Comparison of ENCODE assay signal across 12 cellular contexts in genomic region chr16:70527315-70527996, GRCh38. TPM values are rescaled to one million over a fixed set of nuclear protein-coding genes. Genes with fewer than 3 reads are reported as not detected.
A peak's percentile ranks its signal among the peaks of the same experiment; 100 is the strongest.
DNase-seq lines count a peak whose midpoint lies in the region; ATAC-seq and TF ChIP-seq lines count a peak whose summit lies in the region.
"Had no signal": no experiment of that assay in that cellular context is flagged by ENCODE, and none has a peak within 500 bp of the region (broad histone marks: within the 10 kb centered on the region; RNA-seq: fewer than 3 reads in every experiment).

No MANE protein-coding gene starts in this region.

- H3K9ac ChIP-seq in H9 (ENCODE audit: extremely low read depth, insufficient read length, low read length) (no peak overlapping the region), mesenchymal stem cell (ENCODE audit: low read length) (peak overlapping the region; percentile 64)

- peaks cover 10% of the 10 kb centered on the region for H3K23me2 ChIP-seq in H9 (ENCODE audit: insufficient read length, low read depth, low read length, poor library complexity, severe bottlenecking)

- no peak overlapping the region for H3T11ph ChIP-seq in H9 (ENCODE audit: low read length)

- H4K20me1 ChIP-seq in H9 (ENCODE audit: control insufficient read depth, insufficient read depth, insufficient read length) = no peaks in the 10 kb centered on the region

- H2AFZ ChIP-seq in H9 (ENCODE audit: low read length) (no peak overlapping the region), mesenchymal stem cell (ENCODE audit: low read depth, low read length) (no peak overlapping the region)

- no peak overlapping the region for H3K56ac ChIP-seq in H9 (ENCODE audit: insufficient read length, low read depth, low read length)

- H4K5ac ChIP-seq in H9 (ENCODE audit: insufficient read length, low read depth, low read length) = no peak overlapping the region

- no peak overlapping the region for H3K14ac ChIP-seq in H9 (ENCODE audit: insufficient read depth, low read length)
- no peak overlapping the region for H3K14ac ChIP-seq in mesenchymal stem cell (ENCODE audit: low read length in 2 of 2)

- no peak overlapping the region for H3K27ac ChIP-seq in H9 (ENCODE audit: insufficient read length, low read depth, low read length)
- H3K27ac ChIP-seq in mesenchymal stem cell (ENCODE audit: low read length, poor library complexity, severe bottlenecking) = no peak overlapping the region
- H3K27ac ChIP-seq: transverse colon had no signal

- H2BK5ac ChIP-seq in H9 (ENCODE audit: insufficient read length, low read length) = no peak overlapping the region
- no peak overlapping the region for H2BK5ac ChIP-seq in mesenchymal stem cell (ENCODE audit: low read depth, low read length, poor library complexity, severe bottlenecking)

- TF ChIP-seq CTCF in BE2C (IDR thresholded peaks at IDR 0.05; ENCODE audit: low read depth, low read length) = no peak
- no peak for TF ChIP-seq CTCF in H9 (conservative IDR thresholded peaks at IDR 0.05)
- TF ChIP-seq CTCF in activated CD8-positive, alpha-beta T cell treated with anti-CD3 and anti-CD28 coated beads for 36 hours (IDR thresholded peaks at IDR 0.05) = no peak
- TF ChIP-seq CTCF in CD14-positive monocyte (IDR thresholded peaks at IDR 0.05) = no peak

- H3K36me3 Mint-ChIP-seq in H9 (ENCODE audit: insufficient read depth in 1 of 3, low read depth in 3 of 3) (peaks cover 57 to 83% (median 73%) of the 10 kb centered on the region in 3 experiments), CD14-positive monocyte (peaks cover 47 to 63% of the 10 kb centered on the region in 2 donors)
- peaks cover 72% of the 10 kb centered on the region for H3K36me3 Mint-ChIP-seq in activated CD8-positive, alpha-beta T cell treated with anti-CD3 and anti-CD28 coated beads for 36 hours (ENCODE audit: low read depth)

- H2BK12ac ChIP-seq in H9 (ENCODE audit: insufficient read length, low read depth, low read length) (no peak overlapping the region), mesenchymal stem cell (ENCODE audit: low read length in 2 of 2) (no peak overlapping the region)

- no peak overlapping the region for H4K91ac ChIP-seq in H9 (ENCODE audit: insufficient read length, low read depth, low read length)
- H4K91ac ChIP-seq in mesenchymal stem cell (ENCODE audit: low read length) = no peak overlapping the region

- no peaks in the 10 kb centered on the region; a peak in 1 of 5 replicates for H3K9me3 Mint-ChIP-seq in H9
- no peaks in the 10 kb centered on the region for H3K9me3 Mint-ChIP-seq in activated CD8-positive, alpha-beta T cell treated with anti-CD3 and anti-CD28 coated beads for 36 hours
- no peaks in the 10 kb centered on the region for H3K9me3 Mint-ChIP-seq in CD14-positive monocyte

- no peaks in the 10 kb centered on the region for H3K27me3 ChIP-seq in BE2C
- H3K27me3 ChIP-seq in H9 (ENCODE audit: insufficient read depth, low read length) = no peaks in the 10 kb centered on the region
- H3K27me3 ChIP-seq in mesenchymal stem cell (ENCODE audit: control insufficient read depth in 1 of 2, insufficient read depth in 1 of 2, low read length in 2 of 2) = no peaks in the 10 kb centered on the region
- H3K27me3 ChIP-seq: transverse colon had no signal

- CTCF ChIA-PET in activated CD8-positive, alpha-beta T cell treated with anti-CD3 and anti-CD28 coated beads for 36 hours (lab: Charles Lee) = interaction anchor here (1.6 to 1.9 kb wide), 2 partner anchors 11 to 167 kb away, joined by 5 to 6 read pairs; no protein-coding TSS in a partner anchor

- POLR2A ChIA-PET in activated CD8-positive, alpha-beta T cell treated with anti-CD3 and anti-CD28 coated beads for 36 hours (lab: Charles Lee) = interaction anchor here (0.6 to 1.2 kb wide), 3 partner anchors 48 to 181 kb away, joined by 3 to 4 read pairs (median 3); partner anchors contain the start of gene DDX19A

- H3K27me3 Mint-ChIP-seq in H9 (ENCODE audit: low read depth) = no peaks in the 10 kb centered on the region
- no peaks in the 10 kb centered on the region for H3K27me3 Mint-ChIP-seq in activated CD8-positive, alpha-beta T cell treated with anti-CD3 and anti-CD28 coated beads for 36 hours
- peaks cover 0 to 6% (median 1%) of the 10 kb centered on the region in 3 donors for H3K27me3 Mint-ChIP-seq in CD14-positive monocyte (ENCODE audit: low read depth in 3 of 3)

- H2BK15ac ChIP-seq in H9 (ENCODE audit: low read depth, low read length) = no peak overlapping the region
- no peak overlapping the region for H2BK15ac ChIP-seq in mesenchymal stem cell (ENCODE audit: low read depth, poor library complexity, severe bottlenecking)

- WGBS in H9 (ENCODE audit: extremely low coverage, insufficient read length, low lambda C conversion rate) = no CpG with 5 or more reads among the region's 8 CpGs
- 93% methylated on average over 8 of the region's 8 CpGs for WGBS in mesenchymal stem cell

- H3K4me1 Mint-ChIP-seq in H9 = peaks cover 30 to 33% of the 10 kb centered on the region in 2 experiments
- peaks cover 45% of the 10 kb centered on the region for H3K4me1 Mint-ChIP-seq in activated CD8-positive, alpha-beta T cell treated with anti-CD3 and anti-CD28 coated beads for 36 hours (ENCODE audit: low read depth)
- peaks cover 28% of the 10 kb centered on the region for H3K4me1 Mint-ChIP-seq in CD14-positive monocyte

- H4K8ac ChIP-seq in H9 (replicated peaks; ENCODE audit: insufficient read length, low read depth, low read length) = no peak overlapping the region
- H4K8ac ChIP-seq in mesenchymal stem cell (ENCODE audit: low read length) = no peak overlapping the region

- DNase-seq in BE2C (no peak), H9 (no peak), mesenchymal stem cell (no peak), CD14-positive monocyte (ENCODE audit: low spot score) (no peak), NCI-H1048 (lab: John Stamatoyannopoulos, UW) (no peak)
- no peak for DNase-seq in activated CD8-positive, alpha-beta T cell treated with anti-CD3 and anti-CD28 coated beads for 36 hours
- DNase-seq in stimulated activated naive CD4-positive, alpha-beta T cell (lab: John Stamatoyannopoulos, UW) = no peak
- no peak for DNase-seq in activated effector memory CD4-positive, alpha-beta T cell treated with anti-CD3 and anti-CD28 coated beads, Interleukin-2, amount 50 U/mL, for 16 hours
- DNase-seq: COR-L47; NCI-H1694; NK-92 treated with Interleukin-12 subunit alpha and Interleukin-12 subunit beta, amount 100 ng/mL, for 24 hours; transverse colon had no signal

- H3K79me1 ChIP-seq in H9 (ENCODE audit: insufficient read depth, low read depth, low read length, poor library complexity, severe bottlenecking) = peaks cover 14% of the 10 kb centered on the region
- H3K79me1 ChIP-seq in mesenchymal stem cell (replicated peaks; ENCODE audit: low read length, poor library complexity, severe bottlenecking) = peaks cover 5% of the 10 kb centered on the region

- no peak overlapping the region for H3K23ac ChIP-seq in H9 (ENCODE audit: insufficient read length, low read depth, low read length)
- no peak overlapping the region for H3K23ac ChIP-seq in mesenchymal stem cell (ENCODE audit: low read length in 2 of 2)

- intact Hi-C loops in activated CD8-positive, alpha-beta T cell treated with anti-CD3 and anti-CD28 coated beads for 36 hours (cut with micrococcal nuclease) = loop anchor here (10.0 kb wide), 2 partner anchors 143 to 243 kb away; partner anchors contain the start of gene AARS1
- intact Hi-C loops in CD14-positive monocyte (cut with micrococcal nuclease) = loop anchor here (10.0 kb wide), 2 partner anchors 73 to 143 kb away; partner anchors contain the start of gene FCSK (in 1 of the 2)

- H3K4me3 ChIP-seq in BE2C (ENCODE audit: low read depth, low read length) (peak overlapping the region; percentile 27), mesenchymal stem cell (ENCODE audit: insufficient read depth in 1 of 2, low read depth in 1 of 2, low read length in 2 of 2) (peak overlapping the region in 1 of 2 experiments; percentile 54)
- H3K4me3 ChIP-seq: transverse colon had no signal

- no peak for ATAC-seq in activated CD8-positive, alpha-beta T cell treated with anti-CD3 and anti-CD28 coated beads for 36 hours

- H3K4me3 Mint-ChIP-seq in H9 (peak overlapping the region; percentile 79 to 93), CD14-positive monocyte (no peak overlapping the region)
- H3K4me3 Mint-ChIP-seq in activated CD8-positive, alpha-beta T cell treated with anti-CD3 and anti-CD28 coated beads for 36 hours = peak overlapping the region; percentile 88

- H3K27ac Mint-ChIP-seq in H9 (peak overlapping the region in 1 of 3 experiments; percentile 53; a peak in 3 of 7 replicates), CD14-positive monocyte (peak overlapping the region in 1 of 7 donors; percentile 28)
- peak overlapping the region; percentile 63 for H3K27ac Mint-ChIP-seq in activated CD8-positive, alpha-beta T cell treated with anti-CD3 and anti-CD28 coated beads for 36 hours

- H3K79me2 ChIP-seq in H9 (ENCODE audit: insufficient read depth, low read length) = peaks cover 40% of the 10 kb centered on the region; the same call in 1 of the 2 replicates

- peaks cover 70% of the 10 kb centered on the region for H3K36me3 ChIP-seq in BE2C
- H3K36me3 ChIP-seq in mesenchymal stem cell (ENCODE audit: control insufficient read depth in 1 of 2, insufficient read depth in 2 of 2, low read depth in 1 of 2, low read length in 2 of 2) = peaks cover 35 to 48% of the 10 kb centered on the region in 2 experiments

- H3K4ac ChIP-seq in H9 (ENCODE audit: low read depth, low read length) (no peak overlapping the region), mesenchymal stem cell (ENCODE audit: low read depth in 1 of 2, low read length in 2 of 2) (no peak overlapping the region)

- H3K18ac ChIP-seq in H9 (ENCODE audit: insufficient read length, low read depth, low read length) (no peak overlapping the region), mesenchymal stem cell (ENCODE audit: low read depth in 1 of 2, low read length in 2 of 2) (no peak overlapping the region)

- no peak overlapping the region for H2AK5ac ChIP-seq in H9 (ENCODE audit: insufficient read length, low read length)
- no peak overlapping the region for H2AK5ac ChIP-seq in mesenchymal stem cell (ENCODE audit: low read length, severe bottlenecking)

- no peak overlapping the region for H3K4me2 ChIP-seq in H9 (ENCODE audit: insufficient read depth, insufficient read length, low read length)
- H3K4me2 ChIP-seq in mesenchymal stem cell (ENCODE audit: low read length, poor library complexity, severe bottlenecking) = no peak overlapping the region

- H3K4me1 ChIP-seq in BE2C (peaks cover 9% of the 10 kb centered on the region), H9 (ENCODE audit: insufficient read depth, low read length) (peaks cover 6% of the 10 kb centered on the region; the same call in 1 of the 2 replicates), mesenchymal stem cell (ENCODE audit: control insufficient read depth, insufficient read depth, low read depth, low read length) (peaks cover 8% of the 10 kb centered on the region)

- H2BK20ac ChIP-seq in H9 (ENCODE audit: low read depth, low read length, poor library complexity, severe bottlenecking) = no peak overlapping the region

- H2BK120ac ChIP-seq in H9 (ENCODE audit: low read depth, low read length, poor library complexity, severe bottlenecking) (no peak overlapping the region), mesenchymal stem cell (ENCODE audit: low read depth, low read length) (no peak overlapping the region)

- H3K9me3 ChIP-seq in BE2C (no peaks in the 10 kb centered on the region), H9 (ENCODE audit: control insufficient read depth, low read depth, low read length) (no peaks in the 10 kb centered on the region), mesenchymal stem cell (ENCODE audit: control insufficient read depth, low read length) (no peaks in the 10 kb centered on the region)
- H3K9me3 ChIP-seq: transverse colon had no signal

RNA-seq across cellular contexts. Expression of gene SF3B3, which starts 3.8 kb away (rescaled TPM):
- 117 TPM for polyA plus RNA-seq in BE2C (2012; ENCODE audit: insufficient read depth, insufficient read length, low read depth)
- total RNA-seq in H9 (2021) = 493 and 511 TPM in 2 replicates
- 100 to 1,000 TPM; 543 to 552 TPM for total RNA-seq in activated CD8-positive, alpha-beta T cell treated with anti-CD3 and anti-CD28 coated beads for 36 hours
- 72.0 TPM for polyA plus RNA-seq in mesenchymal stem cell (2013, experiment 1 of 2)
- 74.7 TPM for polyA plus RNA-seq in mesenchymal stem cell (2013, experiment 2 of 2)
- 10 to 100 TPM; 42.1 to 52.3 TPM for polyA plus RNA-seq in CD14-positive monocyte

RNA-seq across cellular contexts. Expression of gene COG4, which starts 4.1 kb away (rescaled TPM):
- 96.7 TPM for polyA plus RNA-seq in BE2C (2012; ENCODE audit: insufficient read depth, insufficient read length, low read depth)
- total RNA-seq in H9 (2021) = 51.9 and 54.1 TPM in 2 replicates
- 10 to 100 TPM; 38.0 to 39.0 TPM for total RNA-seq in activated CD8-positive, alpha-beta T cell treated with anti-CD3 and anti-CD28 coated beads for 36 hours
- polyA plus RNA-seq in mesenchymal stem cell (2013, experiment 1 of 2) = 31.1 TPM
- 32.7 TPM for polyA plus RNA-seq in mesenchymal stem cell (2013, experiment 2 of 2)
- 10 to 100 TPM; 37.6 to 40.1 TPM for polyA plus RNA-seq in CD14-positive monocyte

Comparison
In these comparisons a context has a peak if more than half of its experiments do, and no peak if none do; other contexts are left out.
1. H3K4me3 Mint-ChIP-seq: peak in H9 (2 of 2) and activated CD8-positive, alpha-beta T cell treated with anti-CD3 and anti-CD28 coated beads for 36 hours (single experiment); none in CD14-positive monocyte (0 of 2).